Comparison of ENCODE assay signal across 16 cellular contexts in the genomic region with DNA sequence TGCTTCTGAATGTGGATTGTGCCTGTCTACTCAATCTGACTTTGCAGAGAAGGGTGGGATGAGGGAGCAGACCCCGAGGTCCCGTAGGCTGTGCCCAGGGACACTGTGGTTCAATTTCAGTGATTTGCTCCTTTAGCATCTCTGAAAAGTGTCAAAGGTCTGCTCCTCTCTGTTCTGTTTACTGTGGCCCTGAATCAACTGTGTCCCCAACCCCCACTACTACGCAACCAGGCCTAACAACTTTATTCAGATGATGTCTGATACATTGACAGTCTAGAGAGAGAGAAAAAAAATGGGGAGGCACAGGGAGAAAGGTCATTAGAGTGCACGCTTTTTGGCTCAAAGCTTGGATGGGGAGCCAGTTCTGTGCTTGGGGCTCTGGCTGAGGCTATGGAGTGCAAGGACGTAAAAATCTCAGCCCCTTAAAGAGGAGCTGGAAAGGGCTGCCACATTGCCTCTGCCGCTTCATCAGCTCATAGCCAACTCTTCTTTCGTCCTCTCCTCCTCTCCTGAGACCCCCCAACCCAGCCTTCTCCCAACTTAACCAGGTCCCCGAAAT.
DNase-seq lines count a peak whose midpoint lies in the region; ATAC-seq and TF ChIP-seq lines count a peak whose summit lies in the region.
"Had no signal": no experiment of that assay in that cellular context is flagged by ENCODE, and none has a peak within 500 bp of the region (broad histone marks: within the 10 kb centered on the region; RNA-seq: fewer than 3 reads in every experiment).

No MANE protein-coding gene starts in this region.

- H3K27me3 ChIP-seq in right cardiac atrium (ENCODE audit: control insufficient read depth, insufficient read depth) (no peaks in the 10 kb centered on the region), right lobe of liver (no peaks in the 10 kb centered on the region), aorta (ENCODE audit: control insufficient read depth in 1 of 2, insufficient read depth in 2 of 2, low read length in 1 of 2) (no peaks in the 10 kb centered on the region), H7 (ENCODE audit: control insufficient read depth, insufficient read depth, low read length) (no peaks in the 10 kb centered on the region)
- H3K27me3 ChIP-seq: BLaER1 treated with 17β-estradiol and CSF1 and Interleukin-3, amounts not matched to agents 10 nM and 100 nM had no signal

- TF ChIP-seq CTCF in right lobe of liver (IDR thresholded peaks at IDR 0.05): no peak
- no peak for TF ChIP-seq CTCF in progenitor cell of endocrine pancreas (IDR thresholded peaks at IDR 0.05; ENCODE audit: unreplicated experiment)

- no peaks in the 10 kb centered on the region for H3K36me3 Mint-ChIP-seq in progenitor cell of endocrine pancreas (ENCODE audit: insufficient read depth)

- no peaks in the 10 kb centered on the region for H3K27me3 Mint-ChIP-seq in progenitor cell of endocrine pancreas
- H3K27me3 Mint-ChIP-seq: CD4-positive, alpha-beta T cell had no signal

- no peak overlapping the region for H3K4me3 Mint-ChIP-seq in progenitor cell of endocrine pancreas (ENCODE audit: low read depth)
- H3K4me3 Mint-ChIP-seq: CD4-positive, alpha-beta T cell; HFFc6 had no signal

- H3K27ac ChIP-seq in right cardiac atrium (ENCODE audit: low read length) (peak overlapping the region; percentile 19), right lobe of liver (peak overlapping the region in 2 of 3 donors; percentile 42 to 55), aorta (ENCODE audit: low read depth in 1 of 2, low read length in 2 of 2) (no peak overlapping the region)
- H3K27ac ChIP-seq: BLaER1 treated with 17β-estradiol and CSF1 and Interleukin-3, amounts not matched to agents 10 nM and 100 nM had no signal

- H3K9me3 ChIP-seq in right cardiac atrium (ENCODE audit: control insufficient read depth, low read length) (no peaks in the 10 kb centered on the region), right lobe of liver (no peaks in the 10 kb centered on the region), aorta (ENCODE audit: control insufficient read depth, low read length) (no peaks in the 10 kb centered on the region)
- H3K9me3 ChIP-seq: HAP-1 had no signal

- 75% methylated on average over 8 of the region's 8 CpGs for WGBS in right cardiac atrium
- WGBS in right lobe of liver (ENCODE audit: insufficient coverage, low coverage, low lambda C conversion rate, missing lambda C conversion rate): 52% methylated on average over 8 of the region's 8 CpGs
- WGBS in aorta, 2 donors: 84 to 85% methylated on average over 8 of the region's 8 CpGs

- peak in 1 of 2 donors; percentile 57 for ATAC-seq in right cardiac atrium
- ATAC-seq in Right ventricle myocardium superior (ENCODE audit: poor library complexity): no peak
- ATAC-seq in right lobe of liver: peak; percentile 99 to 100 (median 99)
- ATAC-seq in aorta (ENCODE audit: low FRiP score): peak; percentile 36
- ATAC-seq in left colon: no peak
- ATAC-seq: GM12878 had no signal

- peaks cover 3% of the 10 kb centered on the region for H3K9me3 Mint-ChIP-seq in progenitor cell of endocrine pancreas (ENCODE audit: low read depth)
- H3K9me3 Mint-ChIP-seq: CD4-positive, alpha-beta T cell; HFFc6 had no signal

- DNase-seq in right cardiac atrium (no peak), Right ventricle myocardium superior (no peak), right lobe of liver (peak; percentile 33 to 84 (median 66)), progenitor cell of endocrine pancreas (ENCODE audit: low spot score, unreplicated experiment) (no peak), aorta (no peak), cortex of kidney (lab: John Stamatoyannopoulos, UW) (no peak), left colon (no peak), H7 (no peak)
- DNase-seq: 8988T; Calu3; CD4-positive, alpha-beta T cell; DMS 273 treated with DMSO at 0.1 percent for 48 hours; HFFc6 had no signal

- H3K27ac Mint-ChIP-seq in progenitor cell of endocrine pancreas: peak overlapping the region; percentile 12
- H3K27ac Mint-ChIP-seq: CD4-positive, alpha-beta T cell; HFFc6 had no signal

- intact Hi-C loops in right cardiac atrium (cut with DNase I) (no loop called here), Right ventricle myocardium superior (cut with DNase I) (no loop called here), right lobe of liver (cut with DNase I) (no loop called here), aorta (cut with DNase I) (no loop called here), left colon (cut with DNase I, micrococcal nuclease) (no loop called here)

- H3K4me3 ChIP-seq in right cardiac atrium (ENCODE audit: low read length) (no peak overlapping the region), right lobe of liver (peak overlapping the region in 1 of 3 donors; percentile 28), aorta (ENCODE audit: low read length in 2 of 2) (no peak overlapping the region), H7 (ENCODE audit: insufficient read depth, low read depth, low read length) (no peak overlapping the region)
- H3K4me3 ChIP-seq: BLaER1 treated with 17β-estradiol and CSF1 and Interleukin-3, amounts not matched to agents 10 nM and 100 nM; GM12878; HAP-1 had no signal

- H3K4me1 ChIP-seq in right cardiac atrium (ENCODE audit: control insufficient read depth, insufficient read depth, low read length) (no peaks in the 10 kb centered on the region), right lobe of liver (peaks cover 0 to 14% (median 0%) of the 10 kb centered on the region in 4 donors), aorta (ENCODE audit: control insufficient read depth in 1 of 2, insufficient read depth in 2 of 2, low read length in 2 of 2) (no peaks in the 10 kb centered on the region)
- H3K4me1 ChIP-seq: HAP-1 had no signal

- H3K36me3 ChIP-seq in right lobe of liver: no peaks in the 10 kb centered on the region
- H3K36me3 ChIP-seq in aorta (ENCODE audit: control insufficient read depth in 1 of 2, insufficient read depth in 2 of 2, low read length in 1 of 2): no peaks in the 10 kb centered on the region
- no peaks in the 10 kb centered on the region for H3K36me3 ChIP-seq in H7 (replicated peaks; ENCODE audit: control insufficient read depth, insufficient read depth, low read length)
- H3K36me3 ChIP-seq: BLaER1 treated with 17β-estradiol and CSF1 and Interleukin-3, amounts not matched to agents 10 nM and 100 nM; HAP-1 had no signal

- no peak for TF ChIP-seq POLR2A in right lobe of liver (IDR thresholded peaks at IDR 0.05)

- H3K4me1 Mint-ChIP-seq in progenitor cell of endocrine pancreas (ENCODE audit: low read depth): peaks cover 17% of the 10 kb centered on the region

Comparison
In these comparisons a context has a peak if more than half of its experiments do, and no peak if none do; other contexts are left out.
1. ATAC-seq: peak in right lobe of liver (4 of 4) and aorta (single experiment); none in Right ventricle myocardium superior (single experiment) and left colon (single experiment).
2. DNase-seq: peak in right lobe of liver (3 of 3); none in right cardiac atrium (0 of 3), Right ventricle myocardium superior (single experiment), progenitor cell of endocrine pancreas (single experiment), aorta (0 of 2), cortex of kidney (single experiment), left colon (0 of 2) and H7 (single experiment).
3. H3K27ac ChIP-seq: peak in right cardiac atrium (single experiment) and right lobe of liver (2 of 3); none in aorta (0 of 2).